In the genomic region with DNA sequence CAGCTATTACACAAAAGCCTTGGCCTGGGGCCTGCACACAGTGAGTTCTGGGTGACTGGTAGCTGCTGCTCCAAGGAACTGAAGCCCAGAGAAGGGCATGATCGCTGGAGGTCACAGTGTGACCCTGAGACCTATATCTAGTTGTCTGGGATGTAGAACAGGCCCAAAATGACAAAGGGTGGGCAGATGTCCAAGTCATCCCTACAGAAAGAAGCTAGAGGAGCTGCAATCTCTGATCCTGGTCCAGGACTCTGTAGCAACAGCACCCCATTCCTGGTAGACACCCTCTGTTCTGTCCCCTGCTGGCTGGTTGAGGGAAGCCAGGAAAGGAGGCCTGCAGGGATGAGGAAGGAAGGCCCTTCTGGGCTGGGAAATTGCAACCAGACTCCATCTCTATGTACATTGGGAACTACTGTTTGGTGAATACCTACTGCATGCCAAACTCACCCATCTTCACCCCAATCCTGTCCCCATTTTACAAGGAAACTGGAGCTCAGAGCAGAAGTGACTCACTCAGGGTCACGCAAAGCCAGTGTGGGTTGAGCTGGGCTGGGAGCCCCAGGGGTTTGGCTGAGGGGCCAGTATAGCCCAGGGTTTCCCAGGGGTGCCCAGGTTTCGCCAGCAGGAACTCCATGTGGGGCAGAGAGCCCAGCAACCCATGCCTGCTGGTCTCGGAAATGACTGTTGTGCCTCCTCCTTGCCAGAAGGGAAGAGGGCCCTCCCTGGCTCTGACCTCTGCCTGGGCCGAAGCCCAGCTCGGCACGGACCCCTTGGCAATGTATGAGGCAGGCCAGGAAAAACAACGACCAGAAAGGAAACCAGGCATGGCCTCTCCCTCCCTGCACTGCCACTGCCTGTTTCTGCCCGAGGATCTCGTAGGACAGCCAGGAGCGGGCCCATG, we compare ENCODE assay signal across 10 cellular contexts.
DNase-seq lines count a peak whose midpoint lies in the region; ATAC-seq and TF ChIP-seq lines count a peak whose summit lies in the region.
"Had no signal": no experiment of that assay in that cellular context is flagged by ENCODE, and none has a peak within 500 bp of the region (broad histone marks: within the 10 kb centered on the region; RNA-seq: fewer than 3 reads in every experiment).

No MANE protein-coding gene starts in this region.

- no peaks in the 10 kb centered on the region for H3K9me2 ChIP-seq in MM.1S (replicated peaks; ENCODE audit: insufficient read depth, low read length)

- H3K9ac ChIP-seq in MM.1S (ENCODE audit: low read length): no peak overlapping the region

- no peaks in the 10 kb centered on the region for H3K27me3 ChIP-seq in MM.1S (replicated peaks; ENCODE audit: insufficient read depth, low read length)

- H3K9me3 Mint-ChIP-seq in nephron progenitor cell: no peaks in the 10 kb centered on the region

- H3K27ac ChIP-seq in MM.1S (ENCODE audit: low read length): no peak overlapping the region

- no peaks in the 10 kb centered on the region for H3K36me3 ChIP-seq in MM.1S (replicated peaks; ENCODE audit: insufficient read depth, low read length)

- peaks cover 20% of the 10 kb centered on the region for H3K4me1 ChIP-seq in MM.1S (ENCODE audit: low read length)

- peak; percentile 35 for TF ChIP-seq CTCF in AG04449 (IDR thresholded peaks at IDR 0.05; ENCODE audit: insufficient read depth, low read length, missing control alignments)
- peak; percentile 18; the same call in 1 of the 2 replicates for TF ChIP-seq CTCF in MM.1S (IDR thresholded peaks at IDR 0.05; ENCODE audit: low read length)
- peak; percentile 25 for TF ChIP-seq CTCF in epithelial cell of esophagus (IDR thresholded peaks at IDR 0.05; ENCODE audit: insufficient read depth, low read depth, low read length, missing control alignments)
- no peak for TF ChIP-seq CTCF in nephron progenitor cell (IDR thresholded peaks at IDR 0.05)

- DNase-seq in AG04449 (ENCODE audit: low read depth, low spot score) (no peak), MM.1S (no peak), epithelial cell of esophagus (ENCODE audit: low read depth) (no peak), nephron progenitor cell (no peak), NCI-H1694 (lab: John Stamatoyannopoulos, UW) (no peak)
- DNase-seq: stimulated activated CD4-positive, alpha-beta T cell treated with anti-CD3 and anti-CD28 coated beads, Interleukin-1b, Interleukin-23, amount 100 ng/mL, for 48 hours had no signal

- no peaks in the 10 kb centered on the region for H3K79me2 ChIP-seq in MM.1S (ENCODE audit: low read length)

- H3K4me3 ChIP-seq in AG04449 (ENCODE audit: low read depth, low read length) (no peak overlapping the region), MM.1S (ENCODE audit: low read length) (no peak overlapping the region), epithelial cell of esophagus (ENCODE audit: low read length) (no peak overlapping the region)

- no peaks in the 10 kb centered on the region for H3K9me3 ChIP-seq in MM.1S (replicated peaks; ENCODE audit: insufficient read depth, low read length)

- H4K20me1 ChIP-seq in MM.1S (ENCODE audit: insufficient read depth, low read length): no peaks in the 10 kb centered on the region

- POLR2A ChIA-PET in AG04449 (lab: Yijun Ruan, JAX): no interaction called here

- peak overlapping the region; percentile 60 for H3K27ac Mint-ChIP-seq in nephron progenitor cell

- H3K4me3 Mint-ChIP-seq in nephron progenitor cell: no peak overlapping the region

- peaks cover 57% of the 10 kb centered on the region for H3K4me1 Mint-ChIP-seq in nephron progenitor cell

- H3K36me3 Mint-ChIP-seq in nephron progenitor cell (ENCODE audit: low read depth): peaks cover 37% of the 10 kb centered on the region

- peaks cover 11% of the 10 kb centered on the region for H3F3A ChIP-seq in MM.1S (ENCODE audit: insufficient read depth, low read length)

- no peak overlapping the region for H3K4me2 ChIP-seq in MM.1S (ENCODE audit: low read depth, low read length)

- CTCF ChIA-PET in AG04449 (lab: Yijun Ruan, JAX): interaction anchor here (0.7 to 2.7 kb wide), 9 partner anchors 13 to 164 kb away, joined by 3 to 11 read pairs (median 3); a partner anchor contains a TSS

- peaks cover 2% of the 10 kb centered on the region for H3K27me3 Mint-ChIP-seq in nephron progenitor cell (ENCODE audit: low read depth, poor library complexity)

- ATAC-seq in HG03139 (IDR thresholded peaks at IDR 0.05; ENCODE audit: unreplicated experiment) (no peak), HG02678 (IDR thresholded peaks at IDR 0.05; ENCODE audit: unreplicated experiment) (no peak), GM18868 (IDR thresholded peaks at IDR 0.05; ENCODE audit: unreplicated experiment) (no peak)
- ATAC-seq: Panc1 had no signal

- no peak overlapping the region for H2AFZ ChIP-seq in MM.1S (ENCODE audit: low read length)
